Comparison of ENCODE assay signal across 9 cellular contexts in the genomic region with DNA sequence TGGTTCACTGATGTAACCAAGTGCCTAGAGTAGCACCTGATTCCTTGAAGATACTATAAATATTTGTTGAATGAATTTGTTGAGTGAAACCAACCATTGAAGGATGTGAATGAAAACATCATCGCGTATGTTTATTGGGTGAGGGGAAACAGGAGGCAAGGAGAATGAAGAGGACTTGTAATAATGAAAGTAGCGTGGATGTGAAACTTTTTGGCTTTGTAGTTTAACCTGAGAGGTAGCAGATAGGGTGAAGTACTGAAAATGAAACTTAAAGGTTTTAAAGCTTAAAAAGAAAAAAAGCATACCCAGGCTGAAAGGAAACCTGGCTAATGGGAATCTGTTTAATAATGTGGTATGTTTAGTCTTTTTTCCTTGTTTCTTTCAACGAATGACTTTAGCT. TPM values are rescaled to one million over a fixed set of nuclear protein-coding genes. Genes with fewer than 3 reads are reported as not detected.
DNase-seq lines count a peak whose midpoint lies in the region; ATAC-seq and TF ChIP-seq lines count a peak whose summit lies in the region.
"Had no signal": no experiment of that assay in that cellular context is flagged by ENCODE, and none has a peak within 500 bp of the region (broad histone marks: within the 10 kb centered on the region; RNA-seq: fewer than 3 reads in every experiment).

No MANE protein-coding gene starts in this region.

- no peaks in the 10 kb centered on the region for H3K27me3 ChIP-seq in SJCRH30

- no peak for TF ChIP-seq CTCF in natural killer cell (IDR thresholded peaks at IDR 0.05)

- H3K4me1 Mint-ChIP-seq in activated CD4-positive, alpha-beta T cell treated with anti-CD3 and anti-CD28 coated beads, Interleukin-2, amount 10 ng/mL, durations not matched to agents 24 days and 14 days, result peaks cover 54% of the 10 kb centered on the region
- peaks cover 74 to 80% of the 10 kb centered on the region in 2 donors for H3K4me1 Mint-ChIP-seq in natural killer cell

- peak; percentile 82 for DNase-seq in activated CD4-positive, alpha-beta T cell treated with anti-CD3 and anti-CD28 coated beads, Interleukin-2, amount 10 ng/mL, durations not matched to agents 24 days and 14 days
- no peak for DNase-seq in activated CD4-positive, alpha-beta T cell treated with anti-CD3 and anti-CD28 coated beads for 1 hour
- DNase-seq in natural killer cell (no peak), A172 (ENCODE audit: low spot score) (no peak), SJCRH30 (no peak), Kasumi-1 (lab: John Stamatoyannopoulos, UW) (no peak)
- DNase-seq: hippocampal formation had no signal

- peaks cover 10% of the 10 kb centered on the region for H3K36me3 Mint-ChIP-seq in activated CD4-positive, alpha-beta T cell treated with anti-CD3 and anti-CD28 coated beads, Interleukin-2, amount 10 ng/mL, durations not matched to agents 24 days and 14 days (ENCODE audit: low read depth)
- H3K36me3 Mint-ChIP-seq in natural killer cell, result no peaks in the 10 kb centered on the region

- H3K27ac ChIP-seq in SJCRH30, result no peak overlapping the region

- H3K4me1 ChIP-seq in SJCRH30, result peaks cover 9% of the 10 kb centered on the region

- no peaks in the 10 kb centered on the region for H3K9me3 ChIP-seq in SJCRH30 (replicated peaks)

- peak; percentile 81 for ATAC-seq in GM21786 (IDR thresholded peaks at IDR 0.05; ENCODE audit: unreplicated experiment)
- ATAC-seq in HG03565 (IDR thresholded peaks at IDR 0.05; ENCODE audit: unreplicated experiment), result peak; percentile 82
- peak; percentile 29 to 64 (median 37) for ATAC-seq in natural killer cell

- peak overlapping the region; percentile 31 for H3K4me3 Mint-ChIP-seq in activated CD4-positive, alpha-beta T cell treated with anti-CD3 and anti-CD28 coated beads, Interleukin-2, amount 10 ng/mL, durations not matched to agents 24 days and 14 days
- peak overlapping the region; percentile 25 for H3K4me3 Mint-ChIP-seq in natural killer cell

- no peaks in the 10 kb centered on the region; the same call in 1 of the 2 replicates for H3K36me3 ChIP-seq in SJCRH30

- H3K4me3 ChIP-seq in SJCRH30, result no peak overlapping the region

- intact Hi-C loops in activated CD4-positive, alpha-beta T cell treated with anti-CD3 and anti-CD28 coated beads, Interleukin-2, amount 10 ng/mL, durations not matched to agents 24 days and 14 days (cut with micrococcal nuclease), result loop anchor here (1.0 to 5.0 kb wide), 4 partner anchors 36 to 194 kb away; no protein-coding TSS in a partner anchor
- intact Hi-C loops in natural killer cell (cut with micrococcal nuclease), result no loop called here

- H3K27ac Mint-ChIP-seq in activated CD4-positive, alpha-beta T cell treated with anti-CD3 and anti-CD28 coated beads, Interleukin-2, amount 10 ng/mL, durations not matched to agents 24 days and 14 days, result peak overlapping the region; percentile 80
- peak overlapping the region; percentile 61 to 80 for H3K27ac Mint-ChIP-seq in natural killer cell

- no peaks in the 10 kb centered on the region for H3K27me3 Mint-ChIP-seq in activated CD4-positive, alpha-beta T cell treated with anti-CD3 and anti-CD28 coated beads, Interleukin-2, amount 10 ng/mL, durations not matched to agents 24 days and 14 days
- no peaks in the 10 kb centered on the region for H3K27me3 Mint-ChIP-seq in natural killer cell (ENCODE audit: low read depth in 2 of 2)

- no peaks in the 10 kb centered on the region for H3K9me3 Mint-ChIP-seq in activated CD4-positive, alpha-beta T cell treated with anti-CD3 and anti-CD28 coated beads, Interleukin-2, amount 10 ng/mL, durations not matched to agents 24 days and 14 days
- no peaks in the 10 kb centered on the region for H3K9me3 Mint-ChIP-seq in natural killer cell

RNA-seq across cellular contexts. Expression of gene CCNY, which starts 5.2 kb away (rescaled TPM):
- total RNA-seq in activated CD4-positive, alpha-beta T cell treated with anti-CD3 and anti-CD28 coated beads, Interleukin-2, amount 10 ng/mL, durations not matched to agents 24 days and 14 days, result 52.9 and 58.8 TPM in 2 replicates
- total RNA-seq in natural killer cell, result 10 to 100 TPM; 71.0 to 87.2 (median 74.3) TPM
- total RNA-seq in A172 (2014; rRNA removed; shearing (Covaris generic)), result 44.4 and 49.9 TPM in 2 replicates
- total RNA-seq in SJCRH30 (2014; rRNA removed; shearing (Covaris generic)), result 42.6 and 47.2 TPM in 2 replicates
